1 cellular context compared by ENCODE assay signal in genomic region chr13:66673401-66673800, GRCh38.
TF ChIP-seq lines count a peak whose summit lies in the region.

No MANE protein-coding gene starts in this region.

TF ChIP-seq in HepG2, 621 proteins besides CTCF, POLR2A, EP300 and RAD21 (continued from another document):
- TF ChIP-seq MIER3 (CRISPR knock-in tag; IDR thresholded peaks at IDR 0.05; ENCODE audit: borderline replicate concordance) (no peak), ZNF138 (CRISPR knock-in tag; IDR thresholded peaks at IDR 0.05; ENCODE audit: low read depth) (no peak), CCAR2 (optimal IDR thresholded peaks at IDR 0.05; ENCODE audit: low read depth, low read length) (no peak), NBN (conservative IDR thresholded peaks at IDR 0.05) (no peak), ATF1 (CRISPR knock-in tag; IDR thresholded peaks at IDR 0.05) (no peak)
- TF ChIP-seq, protein P1, sequence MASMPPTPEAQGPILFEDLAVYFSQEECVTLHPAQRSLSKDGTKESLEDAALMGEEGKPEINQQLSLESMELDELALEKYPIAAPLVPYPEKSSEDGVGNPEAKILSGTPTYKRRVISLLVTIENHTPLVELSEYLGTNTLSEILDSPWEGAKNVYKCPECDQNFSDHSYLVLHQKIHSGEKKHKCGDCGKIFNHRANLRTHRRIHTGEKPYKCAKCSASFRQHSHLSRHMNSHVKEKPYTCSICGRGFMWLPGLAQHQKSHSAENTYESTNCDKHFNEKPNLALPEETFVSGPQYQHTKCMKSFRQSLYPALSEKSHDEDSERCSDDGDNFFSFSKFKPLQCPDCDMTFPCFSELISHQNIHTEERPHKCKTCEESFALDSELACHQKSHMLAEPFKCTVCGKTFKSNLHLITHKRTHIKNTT (CRISPR knock-in tag; IDR thresholded peaks at IDR 0.05), result no peak
- TF ChIP-seq, protein P2, sequence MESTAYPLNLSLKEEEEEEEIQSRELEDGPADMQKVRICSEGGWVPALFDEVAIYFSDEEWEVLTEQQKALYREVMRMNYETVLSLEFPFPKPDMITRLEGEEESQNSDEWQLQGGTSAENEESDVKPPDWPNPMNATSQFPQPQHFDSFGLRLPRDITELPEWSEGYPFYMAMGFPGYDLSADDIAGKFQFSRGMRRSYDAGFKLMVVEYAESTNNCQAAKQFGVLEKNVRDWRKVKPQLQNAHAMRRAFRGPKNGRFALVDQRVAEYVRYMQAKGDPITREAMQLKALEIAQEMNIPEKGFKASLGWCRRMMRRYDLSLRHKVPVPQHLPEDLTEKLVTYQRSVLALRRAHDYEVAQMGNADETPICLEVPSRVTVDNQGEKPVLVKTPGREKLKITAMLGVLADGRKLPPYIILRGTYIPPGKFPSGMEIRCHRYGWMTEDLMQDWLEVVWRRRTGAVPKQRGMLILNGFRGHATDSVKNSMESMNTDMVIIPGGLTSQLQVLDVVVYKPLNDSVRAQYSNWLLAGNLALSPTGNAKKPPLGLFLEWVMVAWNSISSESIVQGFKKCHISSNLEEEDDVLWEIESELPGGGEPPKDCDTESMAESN (CRISPR knock-in tag; conservative IDR thresholded peaks at IDR 0.05), result no peak
